In the genomic region with DNA sequence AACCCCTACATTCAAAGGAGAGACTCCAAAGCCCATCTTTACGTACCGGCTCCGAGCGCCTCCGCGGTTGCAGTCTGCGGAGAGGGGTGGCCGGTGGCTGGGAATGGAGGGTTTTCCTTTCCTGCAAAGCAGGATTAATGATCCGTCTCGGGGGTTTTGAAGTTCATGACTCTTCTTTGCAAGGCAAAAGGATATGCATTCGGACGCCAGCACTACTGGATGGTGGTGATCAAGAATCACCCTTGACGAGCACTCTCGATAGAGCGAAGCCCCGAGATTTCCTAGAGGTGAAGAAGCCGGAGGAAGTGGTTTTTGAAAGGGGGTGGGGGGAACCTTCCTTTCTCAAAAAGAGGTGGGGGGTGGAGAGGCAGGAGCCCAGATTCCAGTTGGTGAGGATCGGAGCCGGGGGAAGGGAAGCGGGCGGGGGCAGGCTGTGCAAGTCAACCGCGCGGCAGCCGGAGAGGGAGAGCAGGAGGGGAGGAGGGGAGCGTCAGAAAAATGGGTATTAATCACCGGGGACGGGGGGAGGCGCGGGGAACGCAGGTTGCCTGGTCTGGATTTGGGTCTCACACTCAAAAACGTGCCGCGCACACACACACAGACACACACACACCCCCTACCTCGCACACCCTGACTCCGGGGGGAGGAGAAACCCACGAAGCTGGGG, we compare ENCODE assay signal across 8 cellular contexts. TPM values are rescaled to one million over a fixed set of nuclear protein-coding genes. Genes with fewer than 3 reads are reported as not detected.
DNase-seq lines count a peak whose midpoint lies in the region; ATAC-seq and TF ChIP-seq lines count a peak whose summit lies in the region.

TSS of gene GRIN2B (minus strand) at position 307 of the 667 bp plus-strand sequence. CDS start 115,394 bp downstream, outside the sequence.

- no peak for ATAC-seq in HG02610 (IDR thresholded peaks at IDR 0.05; ENCODE audit: unreplicated experiment)
- no peak for ATAC-seq in HG02970 (IDR thresholded peaks at IDR 0.05; ENCODE audit: low FRiP score, unreplicated experiment)
- no peak for ATAC-seq in HG03108 (IDR thresholded peaks at IDR 0.05; ENCODE audit: unreplicated experiment)

- intact Hi-C loops in posterior vena cava (cut with DNase I) = no loop called here

- peak; percentile 59 for DNase-seq in D341Med (ENCODE audit: low spot score)
- DNase-seq in MG63 = peak; percentile 26
- peak; percentile 1 for DNase-seq in fibroblast of mammary gland (ENCODE audit: low read depth)
- DNase-seq in occipital lobe (lab: John Stamatoyannopoulos, UW) = peak; percentile 46
- DNase-seq in posterior vena cava (ENCODE audit: low spot score) = no peak

- peaks cover 30% of the 10 kb centered on the region for H3K27me3 ChIP-seq in MG63

- TF ChIP-seq CTCF in fibroblast of mammary gland (conservative IDR thresholded peaks at IDR 0.05; ENCODE audit: control insufficient read depth, insufficient read depth, low read depth, low read length) = no peak

- no peaks in the 10 kb centered on the region for H3K36me3 ChIP-seq in MG63

- H3K4me3 ChIP-seq in MG63 (peak within 1 kb of the TSS; percentile 47), fibroblast of mammary gland (ENCODE audit: control insufficient read depth, low read depth, low read length) (no peak within 1 kb of the TSS)

- no peaks in the 10 kb centered on the region for H3K9me3 ChIP-seq in MG63

RNA-seq across cellular contexts. Expression of gene GRIN2B, which starts in this region (rescaled TPM):
- total RNA-seq in MG63 (2014; rRNA removed; shearing (Covaris generic); ENCODE audit: low replicate concordance) = 0.56 and 19.0 TPM in 2 replicates
- total RNA-seq in occipital lobe (144 TPM), posterior vena cava (under 1 TPM; 0.05 TPM)
